Comparison of ENCODE assay signal across 8 cellular contexts in genomic region chr1:162070094-162070748, GRCh38. TPM values are rescaled to one million over a fixed set of nuclear protein-coding genes. Genes with fewer than 3 reads are reported as not detected.
DNase-seq lines count a peak whose midpoint lies in the region; TF ChIP-seq lines count a peak whose summit lies in the region.

No MANE protein-coding gene starts in this region.

- no peaks in the 10 kb centered on the region for H3K9me3 Mint-ChIP-seq in T-helper 2 cell treated with Interferon-gamma antibody and Interleukin-4, amounts not matched to agents 5 μg/mL and 100 μg/mL, for 36 hours
- H3K9me3 Mint-ChIP-seq in chondrocyte (ENCODE audit: low read depth), result peaks cover 6% of the 10 kb centered on the region

- H3K27ac Mint-ChIP-seq in T-helper 2 cell treated with Interferon-gamma antibody and Interleukin-4, amounts not matched to agents 5 μg/mL and 100 μg/mL, for 36 hours, result no peak overlapping the region
- H3K27ac Mint-ChIP-seq in chondrocyte (ENCODE audit: unreplicated experiment), result no peak overlapping the region

- peaks cover 0 to 9% of the 10 kb centered on the region in 2 donors for H3K4me1 ChIP-seq in uterus

- peak overlapping the region; percentile 32 to 84 for H3K4me3 ChIP-seq in uterus

- no peak for TF ChIP-seq POLR2A in uterus (IDR thresholded peaks at IDR 0.05)

- H3K27ac ChIP-seq in uterus, result peak overlapping the region in 1 of 2 donors; percentile 28

- peaks cover 69% of the 10 kb centered on the region for H3K27me3 Mint-ChIP-seq in T-helper 2 cell treated with Interferon-gamma antibody and Interleukin-4, amounts not matched to agents 5 μg/mL and 100 μg/mL, for 36 hours (ENCODE audit: low read depth)
- H3K27me3 Mint-ChIP-seq in chondrocyte (ENCODE audit: low read depth), result no peaks in the 10 kb centered on the region

- no peaks in the 10 kb centered on the region for H3K9me3 ChIP-seq in uterus

- H3K4me1 Mint-ChIP-seq in T-helper 2 cell treated with Interferon-gamma antibody and Interleukin-4, amounts not matched to agents 5 μg/mL and 100 μg/mL, for 36 hours (ENCODE audit: low read depth), result peaks cover 4% of the 10 kb centered on the region
- peaks cover 33% of the 10 kb centered on the region for H3K4me1 Mint-ChIP-seq in chondrocyte (ENCODE audit: low read depth)

- peak overlapping the region; percentile 80 for H3K4me3 Mint-ChIP-seq in T-helper 2 cell treated with Interferon-gamma antibody and Interleukin-4, amounts not matched to agents 5 μg/mL and 100 μg/mL, for 36 hours
- H3K4me3 Mint-ChIP-seq in chondrocyte (ENCODE audit: unreplicated experiment), result peak overlapping the region; percentile 74

- intact Hi-C loops in uterus (cut with DNase I; ENCODE audit: low total_unique reads) (no loop called here), posterior vena cava (cut with DNase I) (loop anchor here in 1 of 2 donors (10.0 kb wide), 1 partner anchor 205 kb away; no protein-coding TSS in a partner anchor)

- H3K27me3 ChIP-seq in uterus, result no peaks in the 10 kb centered on the region

- TF ChIP-seq CTCF in chondrocyte (IDR thresholded peaks at IDR 0.05) (no peak), uterus (IDR thresholded peaks at IDR 0.05) (no peak)

- H3K36me3 Mint-ChIP-seq in T-helper 2 cell treated with Interferon-gamma antibody and Interleukin-4, amounts not matched to agents 5 μg/mL and 100 μg/mL, for 36 hours (ENCODE audit: low read depth), result no peaks in the 10 kb centered on the region
- H3K36me3 Mint-ChIP-seq in chondrocyte (ENCODE audit: low read depth), result peaks cover 5% of the 10 kb centered on the region

- no peak for DNase-seq in T-helper 2 cell treated with Interferon-gamma antibody and Interleukin-4, amounts not matched to agents 5 μg/mL and 100 μg/mL, for 36 hours (ENCODE audit: low spot score)
- DNase-seq in T-helper 2 cell (no peak), NCI-H526 (lab: John Stamatoyannopoulos, UW) (peak; percentile 64 to 85), chondrocyte (ENCODE audit: low spot score) (peak; percentile 86), mucosa of gallbladder (ENCODE audit: low spot score) (peak; percentile 18), uterus (peak in 1 of 2 donors; percentile 15), posterior vena cava (ENCODE audit: low spot score) (no peak)
- DNase-seq in activated CD4-positive, CD25-positive, alpha-beta regulatory T cell treated with anti-CD3 and anti-CD28 coated beads, Interleukin-2, amount 50 U/mL, for 72 hours, result no peak

- no peaks in the 10 kb centered on the region for H3K36me3 ChIP-seq in uterus

RNA-seq across cellular contexts. Expression of gene NOS1AP, which starts 0.7 kb away (rescaled TPM):
- total RNA-seq in chondrocyte (4.5 to 6.2 TPM (median 5.1 TPM) in 3 replicates), mucosa of gallbladder (20.7 TPM), uterus (1 to 10 TPM in 2 of 4 donors, under 1 TPM in 1, not detected in 1; under 0.01 to 5.3 (median 1.9) TPM), posterior vena cava (1 to 10 TPM; 3.7 to 5.0 TPM)

RNA-seq across cellular contexts. Expression of gene OLFML2B, which starts 46.6 kb away (rescaled TPM):
- total RNA-seq in chondrocyte (44.6 to 120 TPM (median 113 TPM) in 3 replicates), mucosa of gallbladder (8.4 TPM), uterus (10 to 100 TPM in 3 of 4 donors, 1 to 10 TPM in 1; 8.5 to 38.4 (median 12.9) TPM), posterior vena cava (10 to 100 TPM; 30.8 to 49.7 TPM)

Comparison
In these comparisons a context has a peak if more than half of its experiments do, and no peak if none do; other contexts are left out.
1. DNase-seq: peak in NCI-H526 (2 of 2), chondrocyte (single experiment) and mucosa of gallbladder (single experiment); none in T-helper 2 cell treated with Interferon-gamma antibody and Interleukin-4, amounts not matched to agents 5 μg/mL and 100 μg/mL, for 36 hours (single experiment), T-helper 2 cell (0 of 5), activated CD4-positive, CD25-positive, alpha-beta regulatory T cell treated with anti-CD3 and anti-CD28 coated beads, Interleukin-2, amount 50 U/mL, for 72 hours (single experiment) and posterior vena cava (single experiment).